In the genomic region with DNA sequence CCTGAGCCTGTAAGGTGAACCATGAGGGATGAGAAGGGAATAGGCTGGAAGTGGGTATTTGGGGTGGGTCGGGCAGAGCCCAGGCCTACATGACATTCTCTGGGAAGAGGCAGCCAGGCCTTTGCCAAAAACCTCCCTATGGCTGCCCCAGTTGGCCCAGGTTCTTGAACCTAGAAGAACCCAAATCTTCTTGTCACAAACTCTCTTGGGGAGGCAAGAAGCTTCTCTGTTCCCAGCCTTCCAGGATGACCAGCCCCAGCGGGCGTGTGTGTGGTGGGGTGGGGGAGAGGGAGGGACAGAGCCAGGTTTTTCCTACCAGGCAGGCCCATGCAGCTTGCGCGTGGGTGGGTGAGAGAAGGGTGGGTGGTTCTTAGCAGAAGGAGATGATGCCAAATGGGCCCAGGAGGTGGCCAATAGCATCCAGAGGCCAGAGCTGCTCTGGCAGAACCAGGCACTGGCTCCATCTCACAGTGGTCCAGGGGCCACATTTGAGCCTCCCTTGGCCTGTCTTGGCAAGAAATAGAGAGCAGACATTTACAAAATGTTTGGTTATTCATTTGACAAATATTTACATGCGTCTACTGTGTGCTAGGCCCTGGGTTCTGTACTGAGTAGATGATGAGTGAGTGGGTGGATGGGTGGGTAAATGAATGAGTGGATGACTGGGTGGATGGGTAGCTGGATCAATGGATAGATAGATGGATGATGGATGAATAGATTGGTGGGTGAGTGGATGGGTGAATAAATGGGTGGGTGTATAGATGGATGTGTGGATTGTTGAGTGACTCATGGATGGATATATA, we compare ENCODE assay signal across 22 cellular contexts.
"Had no signal": no experiment of that assay in that cellular context is flagged by ENCODE, and none has a peak within 500 bp of the region (broad histone marks: within the 10 kb centered on the region; RNA-seq: fewer than 3 reads in every experiment).

No MANE protein-coding gene starts in this region.

- H3K9me3 ChIP-seq: SJSA1 had no signal

- ATAC-seq: activated T-cell treated with anti-CD3 and anti-CD28 coated beads, Interleukin-2, amount 50 U/mL, for 4 hours; PC-3 had no signal

- H3K4me3 Mint-ChIP-seq: activated CD4-positive, alpha-beta memory T cell treated with anti-CD3 and anti-CD28 coated beads for 36 hours; activated CD4-positive, alpha-beta T cell treated with anti-CD3 and anti-CD28 coated beads, Interleukin-2, amount 10 ng/mL, durations not matched to agents 7 days and 5 days; activated naive CD4-positive, alpha-beta T cell treated with anti-CD3 and anti-CD28 coated beads for 36 hours; activated naive CD8-positive, alpha-beta T cell; activated T-cell treated with anti-CD3 and anti-CD28 coated beads, Interleukin-2, amount 50 U/mL, for 4 hours; brain; T-helper 1 cell treated with Interleukin-12 subunit alpha and Interleukin-12 subunit beta and Interleukin-4 antibody, amounts not matched to agents 30 μg/mL and 1 μg/mL, for 36 hours had no signal

- H3K4me3 ChIP-seq: cardiac muscle cell, SJSA1 had no signal

- H3K36me3 ChIP-seq: cardiac muscle cell, SJSA1 had no signal

- H3K27me3 Mint-ChIP-seq: activated CD4-positive, alpha-beta memory T cell treated with anti-CD3 and anti-CD28 coated beads for 36 hours; activated CD4-positive, alpha-beta T cell treated with anti-CD3 and anti-CD28 coated beads, Interleukin-2, amount 10 ng/mL, durations not matched to agents 7 days and 5 days had no signal

- H3K27me3 ChIP-seq: cardiac muscle cell, SJSA1 had no signal

- H3K27ac ChIP-seq: cardiac muscle cell, SJSA1 had no signal

- H3K27ac Mint-ChIP-seq: activated CD4-positive, alpha-beta memory T cell treated with anti-CD3 and anti-CD28 coated beads for 36 hours; activated CD4-positive, alpha-beta T cell treated with anti-CD3 and anti-CD28 coated beads, Interleukin-2, amount 10 ng/mL, durations not matched to agents 7 days and 5 days; activated naive CD4-positive, alpha-beta T cell treated with anti-CD3 and anti-CD28 coated beads for 36 hours; activated naive CD8-positive, alpha-beta T cell; brain; T-helper 1 cell treated with Interleukin-12 subunit alpha and Interleukin-12 subunit beta and Interleukin-4 antibody, amounts not matched to agents 30 μg/mL and 1 μg/mL, for 36 hours had no signal

- H3K36me3 Mint-ChIP-seq: activated CD4-positive, alpha-beta memory T cell treated with anti-CD3 and anti-CD28 coated beads for 36 hours; activated naive CD8-positive, alpha-beta T cell; brain had no signal

- DNase-seq: activated CD4-positive, alpha-beta memory T cell treated with anti-CD3 and anti-CD28 coated beads for 36 hours; activated CD4-positive, alpha-beta T cell treated with anti-CD3 and anti-CD28 coated beads, Interleukin-2, amount 10 ng/mL, durations not matched to agents 7 days and 5 days; activated CD4-positive, CD25-positive, alpha-beta regulatory T cell; activated CD8-positive, alpha-beta memory T cell treated with anti-CD3 and anti-CD28 coated beads for 24 hours; activated gamma-delta T cell; activated naive CD4-positive, alpha-beta T cell treated with anti-CD3 and anti-CD28 coated beads for 36 hours; activated T-cell treated with anti-CD3 and anti-CD28 coated beads, Interleukin-2, amount 50 U/mL, for 4 hours; Karpas-422; NCI-H1105 treated with DMSO at 0.1 percent for 48 hours; NCI-H1436 treated with DMSO at 0.1 percent for 48 hours; NCI-H187; NCI-H2081; NCI-H446; NCI-H524; PC-3; SHP77; T-helper 9 cell had no signal

- H3K9me3 Mint-ChIP-seq: activated CD4-positive, alpha-beta memory T cell treated with anti-CD3 and anti-CD28 coated beads for 36 hours; activated CD4-positive, alpha-beta T cell treated with anti-CD3 and anti-CD28 coated beads, Interleukin-2, amount 10 ng/mL, durations not matched to agents 7 days and 5 days; activated naive CD4-positive, alpha-beta T cell treated with anti-CD3 and anti-CD28 coated beads for 36 hours; activated T-cell treated with anti-CD3 and anti-CD28 coated beads, Interleukin-2, amount 50 U/mL, for 4 hours; T-helper 1 cell treated with Interleukin-12 subunit alpha and Interleukin-12 subunit beta and Interleukin-4 antibody, amounts not matched to agents 30 μg/mL and 1 μg/mL, for 36 hours had no signal
